16 cellular contexts compared by ENCODE assay signal in genomic region chr2:575030-575727, GRCh38.
"Had no signal": no experiment of that assay in that cellular context is flagged by ENCODE, and none has a peak within 500 bp of the region (broad histone marks: within the 10 kb centered on the region; RNA-seq: fewer than 3 reads in every experiment).

No MANE protein-coding gene starts in this region.

- H3K36me3 ChIP-seq: esophagus squamous epithelium, thyroid gland, upper lobe of right lung had no signal

- DNase-seq: effector memory CD8-positive, alpha-beta T cell; esophagus squamous epithelium; foreskin fibroblast; immature natural killer cell; kidney; left cardiac atrium; mesendoderm; naive thymus-derived CD8-positive, alpha-beta T cell; posterior cingulate gyrus; right cardiac atrium; small intestine; stimulated activated CD4-positive, alpha-beta T cell treated with anti-CD3 and anti-CD28 coated beads, Interleukin-12 subunit alpha, Interleukin-12 subunit beta, amount 100 ng/mL, for 4 hours; stimulated activated CD4-positive, alpha-beta T cell treated with anti-CD3 and anti-CD28 coated beads, Interleukin-2, amount 100 ng/mL, for 48 hours; stimulated activated naive CD4-positive, alpha-beta T cell treated with Interleukin-2 at 50 U/mL for 16 hours; thyroid gland; upper lobe of right lung had no signal

- H3K4me3 ChIP-seq: esophagus squamous epithelium, thyroid gland, upper lobe of right lung had no signal

- H3K27me3 ChIP-seq: thyroid gland, upper lobe of right lung had no signal

- H3K9me3 ChIP-seq: thyroid gland, upper lobe of right lung had no signal

- H3K27ac ChIP-seq: thyroid gland, upper lobe of right lung had no signal

- ATAC-seq: effector memory CD8-positive, alpha-beta T cell; left cardiac atrium; naive thymus-derived CD8-positive, alpha-beta T cell; right cardiac atrium; upper lobe of right lung had no signal

- H3K4me1 ChIP-seq: esophagus squamous epithelium, thyroid gland, upper lobe of right lung had no signal
